ENCODE assay signal across 18 cellular contexts in genomic region chr4:3719836-3720235, GRCh38. TPM values are rescaled to one million over a fixed set of nuclear protein-coding genes. Genes with fewer than 3 reads are reported as not detected.
A peak's percentile ranks its signal among the peaks of the same experiment; 100 is the strongest.
DNase-seq lines count a peak whose midpoint lies in the region; ATAC-seq and TF ChIP-seq lines count a peak whose summit lies in the region.
"Had no signal": no experiment of that assay in that cellular context is flagged by ENCODE, and none has a peak within 500 bp of the region (broad histone marks: within the 10 kb centered on the region; RNA-seq: fewer than 3 reads in every experiment).

No MANE protein-coding gene starts in this region.

- no peak overlapping the region for H3K4me3 Mint-ChIP-seq in glutamatergic neuron (ENCODE audit: unreplicated experiment)
- H3K4me3 Mint-ChIP-seq in progenitor cell of endocrine pancreas (ENCODE audit: low read depth), result no peak overlapping the region
- H3K4me3 Mint-ChIP-seq: CD8-positive, alpha-beta T cell; GM23338; HFFc6 had no signal

- H3K9me3 Mint-ChIP-seq in glutamatergic neuron (ENCODE audit: unreplicated experiment), result peaks cover 3% of the 10 kb centered on the region
- peaks cover 10% of the 10 kb centered on the region for H3K9me3 Mint-ChIP-seq in progenitor cell of endocrine pancreas (ENCODE audit: low read depth)
- H3K9me3 Mint-ChIP-seq: CD8-positive, alpha-beta T cell had no signal

- peaks cover 95% of the 10 kb centered on the region for H3K27me3 ChIP-seq in left ventricle myocardium inferior (ENCODE audit: low read depth)

- H3K4me1 Mint-ChIP-seq in glutamatergic neuron (ENCODE audit: low read depth, unreplicated experiment), result peaks cover 12% of the 10 kb centered on the region
- peaks cover 10% of the 10 kb centered on the region for H3K4me1 Mint-ChIP-seq in progenitor cell of endocrine pancreas (ENCODE audit: low read depth)

- peak; percentile 27 for DNase-seq in Right ventricle myocardium inferior (ENCODE audit: missing footprints)
- no peak for DNase-seq in left ventricle myocardium inferior
- DNase-seq in glutamatergic neuron, result no peak
- no peak for DNase-seq in progenitor cell of endocrine pancreas (ENCODE audit: low spot score, unreplicated experiment)
- DNase-seq in NCI-H1092 (lab: John Stamatoyannopoulos, UW), result no peak
- no peak for DNase-seq in DMS79 treated with DMSO at 0.1 percent for 48 hours (lab: John Stamatoyannopoulos, UW)
- DNase-seq: Calu3, DND-41, EL, HCEC 1CT, HFFc6 had no signal

- H3K27me3 Mint-ChIP-seq in glutamatergic neuron (ENCODE audit: unreplicated experiment) (peaks cover 12% of the 10 kb centered on the region), progenitor cell of endocrine pancreas (peaks cover 30% of the 10 kb centered on the region)

- no peaks in the 10 kb centered on the region for H3K36me3 ChIP-seq in left ventricle myocardium inferior
- H3K36me3 ChIP-seq: BLaER1 had no signal

- intact Hi-C loops in Right ventricle myocardium inferior (cut with DNase I) (no loop called here), left ventricle myocardium inferior (cut with micrococcal nuclease) (no loop called here)

- H3K4me3 ChIP-seq in left ventricle myocardium inferior, result no peak overlapping the region
- H3K4me3 ChIP-seq: BLaER1, GM12878, GM23338 had no signal

- H3K4me1 ChIP-seq in left ventricle myocardium inferior, result no peaks in the 10 kb centered on the region

- peaks cover 10% of the 10 kb centered on the region for H3K9me3 ChIP-seq in left ventricle myocardium inferior (replicated peaks)

- no peak for ATAC-seq in Right ventricle myocardium inferior
- ATAC-seq: CD8-positive, alpha-beta T cell; GM12878; GM23338 had no signal

- H3K27ac Mint-ChIP-seq in glutamatergic neuron (ENCODE audit: unreplicated experiment), result peak overlapping the region; percentile 39
- H3K27ac Mint-ChIP-seq in progenitor cell of endocrine pancreas, result peak overlapping the region; percentile 11
- H3K27ac Mint-ChIP-seq: CD8-positive, alpha-beta T cell; GM23338; HFFc6 had no signal

- no peak for TF ChIP-seq CTCF in left ventricle myocardium inferior (IDR thresholded peaks at IDR 0.05; ENCODE audit: borderline replicate concordance)
- no peak for TF ChIP-seq CTCF in C4-2B (conservative IDR thresholded peaks at IDR 0.05)
- no peak for TF ChIP-seq CTCF in glutamatergic neuron (IDR thresholded peaks at IDR 0.05; ENCODE audit: partially characterized antibody, unreplicated experiment)
- TF ChIP-seq CTCF in progenitor cell of endocrine pancreas (IDR thresholded peaks at IDR 0.05; ENCODE audit: unreplicated experiment), result no peak

- H3K27ac ChIP-seq in left ventricle myocardium inferior (replicated peaks) (no peak overlapping the region), C4-2B (peak overlapping the region; percentile 15; the same call in 1 of the 2 replicates)
- H3K27ac ChIP-seq: 22Rv1, BLaER1, HL-60 had no signal

- H3K36me3 Mint-ChIP-seq in glutamatergic neuron (ENCODE audit: unreplicated experiment), result peaks cover 7% of the 10 kb centered on the region
- H3K36me3 Mint-ChIP-seq in progenitor cell of endocrine pancreas (ENCODE audit: insufficient read depth), result no peaks in the 10 kb centered on the region
- H3K36me3 Mint-ChIP-seq: CD8-positive, alpha-beta T cell had no signal

RNA-seq across cellular contexts. Expression of gene ADRA2C, which starts 46.3 kb away (rescaled TPM):
- 6.9 TPM for total RNA-seq in Right ventricle myocardium inferior
- total RNA-seq in left ventricle myocardium inferior, result 4.5 TPM
- 4.8 TPM for total RNA-seq in glutamatergic neuron (ENCODE audit: unreplicated experiment)
- 2.9 and 3.0 TPM in 2 replicates for total RNA-seq in progenitor cell of endocrine pancreas
- total RNA-seq: CD8-positive, alpha-beta T cell had no signal
